In the genomic region with DNA sequence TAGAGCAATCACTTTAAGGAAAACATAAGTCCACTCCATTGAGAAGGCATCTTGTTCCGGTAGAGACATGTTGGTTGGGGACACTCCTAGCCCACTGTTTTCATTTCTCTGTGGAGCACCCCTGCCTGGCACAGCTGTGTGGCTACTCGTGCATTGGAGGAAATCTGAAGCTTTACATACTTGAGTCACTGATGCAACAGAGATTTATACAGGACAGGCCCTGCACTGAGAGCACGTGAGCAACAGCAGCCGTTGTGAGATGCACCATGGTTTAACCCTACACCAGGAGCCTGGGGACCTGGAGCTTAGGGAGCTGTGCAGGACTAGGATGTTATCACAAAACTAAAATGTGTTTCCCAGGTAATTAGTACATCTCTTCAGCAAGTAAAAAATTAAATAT, we compare ENCODE assay signal across 23 cellular contexts.
"Had no signal": no experiment of that assay in that cellular context is flagged by ENCODE, and none has a peak within 500 bp of the region (broad histone marks: within the 10 kb centered on the region; RNA-seq: fewer than 3 reads in every experiment).

No MANE protein-coding gene starts in this region.

- H3K27ac ChIP-seq: dorsolateral prefrontal cortex, foreskin keratinocyte, sigmoid colon, skin epidermis, thoracic aorta, transverse colon had no signal

- FAIRE-seq: endothelial cell of umbilical vein, kidney, urothelium cell line had no signal

- H3K9me3 ChIP-seq: sigmoid colon, thoracic aorta, transverse colon had no signal

- H3K36me3 ChIP-seq: sigmoid colon, thoracic aorta, transverse colon had no signal

- ATAC-seq: foreskin keratinocyte; left cardiac atrium; left ventricle myocardium superior; stimulated activated naive B cell treated with anti-CD40 and anti-IgM and Interleukin-4, amounts not matched to agents 10 μg/mL and 1 μg/mL and 100 μg/mL, for 72 hours; stimulated activated naive CD8-positive, alpha-beta T cell treated with anti-CD3 and anti-CD28 coated beads, Interleukin-15, amount 100 ng/mL, for 72 hours had no signal

- H3K27me3 ChIP-seq: foreskin keratinocyte, sigmoid colon, transverse colon had no signal

- H3K4me3 ChIP-seq: dorsolateral prefrontal cortex, lung, sigmoid colon, skin epidermis, thoracic aorta, transverse colon had no signal

- H3K27me3 Mint-ChIP-seq: stimulated activated naive B cell treated with anti-CD40 and anti-IgM and Interleukin-4, amounts not matched to agents 10 μg/mL and 1 μg/mL and 100 μg/mL, for 72 hours; stimulated activated naive CD8-positive, alpha-beta T cell treated with anti-CD3 and anti-CD28 coated beads, Interleukin-15, amount 100 ng/mL, for 72 hours had no signal

- H3K4me1 ChIP-seq: foreskin keratinocyte, sigmoid colon, transverse colon had no signal

- H3K36me3 Mint-ChIP-seq: naive B cell; stimulated activated naive B cell treated with anti-CD40 and anti-IgM and Interleukin-4, amounts not matched to agents 10 μg/mL and 1 μg/mL and 100 μg/mL, for 72 hours had no signal

- H3K4me3 Mint-ChIP-seq: immature natural killer cell; naive B cell; nephron progenitor cell; stimulated activated naive B cell treated with anti-CD40 and anti-IgM and Interleukin-4, amounts not matched to agents 10 μg/mL and 1 μg/mL and 100 μg/mL, for 72 hours; stimulated activated naive CD8-positive, alpha-beta T cell treated with anti-CD3 and anti-CD28 coated beads, Interleukin-15, amount 100 ng/mL, for 72 hours had no signal

- DNase-seq: cortex of kidney; dorsolateral prefrontal cortex; effector memory CD4-positive, alpha-beta T cell; erythroblast; foreskin keratinocyte; immature natural killer cell; kidney; left cardiac atrium; left ventricle myocardium superior; mesenchymal stem cell; naive B cell; nephron progenitor cell; sigmoid colon; stimulated activated CD4-positive, alpha-beta T cell treated with anti-CD3 and anti-CD28 coated beads, Interleukin-2, amount 100 ng/mL, for 24 hours; stimulated activated CD4-positive, alpha-beta T cell treated with anti-CD3 and anti-CD28 coated beads, Interleukin-4, amount 100 ng/mL, for 4 hours; stimulated activated naive B cell treated with anti-CD40 and anti-IgM and Interleukin-4, amounts not matched to agents 10 μg/mL and 1 μg/mL and 100 μg/mL, for 72 hours; stimulated activated naive CD8-positive, alpha-beta T cell treated with anti-CD3 and anti-CD28 coated beads, Interleukin-15, amount 100 ng/mL, for 72 hours; transverse colon had no signal

- H3K4me1 Mint-ChIP-seq: immature natural killer cell; naive B cell; nephron progenitor cell; stimulated activated naive B cell treated with anti-CD40 and anti-IgM and Interleukin-4, amounts not matched to agents 10 μg/mL and 1 μg/mL and 100 μg/mL, for 72 hours; stimulated activated naive CD8-positive, alpha-beta T cell treated with anti-CD3 and anti-CD28 coated beads, Interleukin-15, amount 100 ng/mL, for 72 hours had no signal

- H3K27ac Mint-ChIP-seq: immature natural killer cell; naive B cell; nephron progenitor cell; stimulated activated naive B cell treated with anti-CD40 and anti-IgM and Interleukin-4, amounts not matched to agents 10 μg/mL and 1 μg/mL and 100 μg/mL, for 72 hours; stimulated activated naive CD8-positive, alpha-beta T cell treated with anti-CD3 and anti-CD28 coated beads, Interleukin-15, amount 100 ng/mL, for 72 hours had no signal
